1 cellular context compared by ENCODE assay signal in the genomic region with DNA sequence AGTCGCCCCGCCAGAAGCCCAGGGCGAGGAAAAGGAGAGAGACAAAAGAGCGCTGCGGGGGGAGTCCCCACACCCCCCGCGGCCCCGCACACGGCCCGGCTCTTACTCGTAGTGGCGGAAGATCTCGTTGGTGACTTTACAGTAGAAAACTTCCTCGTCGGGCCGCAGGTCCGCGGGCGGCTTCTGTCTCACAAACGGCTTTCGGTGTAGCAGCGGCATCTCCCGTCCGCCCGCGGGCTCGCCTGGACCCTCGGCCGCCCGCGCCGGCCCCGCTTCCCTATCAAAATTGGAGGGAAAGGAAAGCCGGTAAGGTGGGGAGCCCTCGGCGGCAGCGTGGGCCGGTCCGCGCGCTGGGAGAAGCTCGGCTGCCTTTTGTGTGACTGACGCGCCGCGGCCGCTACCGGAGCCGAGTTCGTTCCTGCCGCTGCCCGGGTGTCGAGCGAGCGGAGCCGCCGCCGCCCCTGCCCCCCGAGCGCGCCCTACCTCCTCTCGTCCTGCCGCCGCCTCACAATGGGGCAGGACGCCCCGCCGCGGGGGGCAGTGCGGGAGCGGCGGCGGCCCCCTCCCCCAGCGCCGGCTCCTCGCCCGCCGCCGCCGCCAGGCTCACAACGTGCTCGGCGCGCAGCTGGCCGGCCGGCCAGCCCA.
TF ChIP-seq lines count a peak whose summit lies in the region.

No MANE protein-coding gene starts in this region.

TF ChIP-seq in HepG2, 621 proteins besides CTCF, POLR2A, EP300 and RAD21 (continued from another document and continues in another):
- TF ChIP-seq, protein P1, sequence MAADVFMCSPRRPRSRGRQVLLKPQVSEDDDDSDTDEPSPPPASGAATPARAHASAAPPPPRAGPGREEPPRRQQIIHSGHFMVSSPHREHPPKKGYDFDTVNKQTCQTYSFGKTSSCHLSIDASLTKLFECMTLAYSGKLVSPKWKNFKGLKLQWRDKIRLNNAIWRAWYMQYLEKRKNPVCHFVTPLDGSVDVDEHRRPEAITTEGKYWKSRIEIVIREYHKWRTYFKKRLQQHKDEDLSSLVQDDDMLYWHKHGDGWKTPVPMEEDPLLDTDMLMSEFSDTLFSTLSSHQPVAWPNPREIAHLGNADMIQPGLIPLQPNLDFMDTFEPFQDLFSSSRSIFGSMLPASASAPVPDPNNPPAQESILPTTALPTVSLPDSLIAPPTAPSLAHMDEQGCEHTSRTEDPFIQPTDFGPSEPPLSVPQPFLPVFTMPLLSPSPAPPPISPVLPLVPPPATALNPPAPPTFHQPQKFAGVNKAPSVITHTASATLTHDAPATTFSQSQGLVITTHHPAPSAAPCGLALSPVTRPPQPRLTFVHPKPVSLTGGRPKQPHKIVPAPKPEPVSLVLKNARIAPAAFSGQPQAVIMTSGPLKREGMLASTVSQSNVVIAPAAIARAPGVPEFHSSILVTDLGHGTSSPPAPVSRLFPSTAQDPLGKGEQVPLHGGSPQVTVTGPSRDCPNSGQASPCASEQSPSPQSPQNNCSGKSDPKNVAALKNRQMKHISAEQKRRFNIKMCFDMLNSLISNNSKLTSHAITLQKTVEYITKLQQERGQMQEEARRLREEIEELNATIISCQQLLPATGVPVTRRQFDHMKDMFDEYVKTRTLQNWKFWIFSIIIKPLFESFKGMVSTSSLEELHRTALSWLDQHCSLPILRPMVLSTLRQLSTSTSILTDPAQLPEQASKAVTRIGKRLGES (CRISPR knock-in tag; IDR thresholded peaks at IDR 0.05; ENCODE audit: borderline replicate concordance), result 0 out of 2 replicates have a peak, but pooled peaks have one; percentile 29
- TF ChIP-seq ZNF773 (CRISPR knock-in tag; IDR thresholded peaks at IDR 0.05; ENCODE audit: borderline replicate concordance) (peak; percentile 36; the same call in 1 of the 2 replicates), ZNF317 (CRISPR knock-in tag; IDR thresholded peaks at IDR 0.05) (no peak), REL (CRISPR knock-in tag; conservative IDR thresholded peaks at IDR 0.05) (no peak; the same call in 1 of the 2 replicates), RBM39 (IDR thresholded peaks at IDR 0.05; ENCODE audit: low read depth, low read length, poor library complexity, severe bottlenecking) (peak; percentile 36), ZNF7 (CRISPR knock-in tag; IDR thresholded peaks at IDR 0.05) (no peak), MAZ (IDR thresholded peaks at IDR 0.05; ENCODE audit: borderline replicate concordance, low read depth, low read length) (no peak), MAZ (CRISPR knock-in tag; IDR thresholded peaks at IDR 0.05; ENCODE audit: low read depth) (no peak; the same call in 1 of the 2 replicates), JDP2 (CRISPR knock-in tag; IDR thresholded peaks at IDR 0.05; ENCODE audit: borderline replicate concordance) (no peak; the same call in 1 of the 2 replicates), SIX1 (CRISPR knock-in tag; IDR thresholded peaks at IDR 0.05; ENCODE audit: borderline replicate concordance) (no peak), ZNF33A (CRISPR knock-in tag; IDR thresholded peaks at IDR 0.05; ENCODE audit: borderline replicate concordance) (no peak; the same call in 1 of the 2 replicates), SETDB1 (CRISPR knock-in tag; IDR thresholded peaks at IDR 0.05; ENCODE audit: borderline replicate concordance) (no peak), NFKB2 (CRISPR knock-in tag; IDR thresholded peaks at IDR 0.05; ENCODE audit: borderline replicate concordance) (no peak; the same call in none of the 2 replicates), ZFP36 (IDR thresholded peaks at IDR 0.05; ENCODE audit: borderline replicate concordance, low read depth, low read length, partially characterized antibody) (no peak), CREM (IDR thresholded peaks at IDR 0.05) (0 out of 2 replicates have a peak, but pooled peaks have one; percentile 1), CREM (CRISPR knock-in tag; IDR thresholded peaks at IDR 0.05) (no peak; the same call in 1 of the 2 replicates), TBP (CRISPR knock-in tag; IDR thresholded peaks at IDR 0.05) (no peak; the same call in 1 of the 2 replicates), NFYC (CRISPR knock-in tag; IDR thresholded peaks at IDR 0.05) (no peak), ZBTB7B (CRISPR knock-in tag; IDR thresholded peaks at IDR 0.05) (no peak; the same call in 1 of the 2 replicates), PCBP1 (IDR thresholded peaks at IDR 0.05; ENCODE audit: borderline replicate concordance, low read depth, low read length) (no peak), BRCA1 (CRISPR knock-in tag; IDR thresholded peaks at IDR 0.05) (no peak; the same call in 1 of the 2 replicates), PHF20 (CRISPR knock-in tag; IDR thresholded peaks at IDR 0.05) (no peak; the same call in 1 of the 2 replicates), ZNF292 (CRISPR knock-in tag; IDR thresholded peaks at IDR 0.05; ENCODE audit: borderline replicate concordance, low read depth) (0 out of 2 replicates have a peak, but pooled peaks have one; percentile 36), HNRNPLL (IDR thresholded peaks at IDR 0.05; ENCODE audit: low read depth, low read length, poor library complexity, severe bottlenecking) (no peak), IRF2 (CRISPR knock-in tag; IDR thresholded peaks at IDR 0.05) (no peak), CCDC6 (CRISPR knock-in tag; IDR thresholded peaks at IDR 0.05) (no peak), U2AF1 (optimal IDR thresholded peaks at IDR 0.05; ENCODE audit: low read depth, low read length) (no peak), IKZF1 (IDR thresholded peaks at IDR 0.05) (no peak), ZNF564 (CRISPR knock-in tag; IDR thresholded peaks at IDR 0.05) (no peak; the same call in 1 of the 2 replicates), SRSF9 (IDR thresholded peaks at IDR 0.05; ENCODE audit: borderline replicate concordance, insufficient read depth, low read depth, low read length, poor library complexity, severe bottlenecking) (no peak), CBX2 (IDR thresholded peaks at IDR 0.05; ENCODE audit: low read depth, low read length) (no peak), CBX2 (CRISPR knock-in tag; IDR thresholded peaks at IDR 0.05; ENCODE audit: low read depth) (0 out of 2 replicates have a peak, but pooled peaks have one; percentile 44), MBNL3 (CRISPR knock-in tag; conservative IDR thresholded peaks at IDR 0.05) (no peak), POLR2G (IDR thresholded peaks at IDR 0.05; ENCODE audit: low read depth, low read length) (no peak), ZNF83 (CRISPR knock-in tag; IDR thresholded peaks at IDR 0.05; ENCODE audit: borderline replicate concordance) (no peak), HES4 (CRISPR knock-in tag; IDR thresholded peaks at IDR 0.05; ENCODE audit: borderline replicate concordance) (peak; percentile 53)
- TF ChIP-seq, protein P2, sequence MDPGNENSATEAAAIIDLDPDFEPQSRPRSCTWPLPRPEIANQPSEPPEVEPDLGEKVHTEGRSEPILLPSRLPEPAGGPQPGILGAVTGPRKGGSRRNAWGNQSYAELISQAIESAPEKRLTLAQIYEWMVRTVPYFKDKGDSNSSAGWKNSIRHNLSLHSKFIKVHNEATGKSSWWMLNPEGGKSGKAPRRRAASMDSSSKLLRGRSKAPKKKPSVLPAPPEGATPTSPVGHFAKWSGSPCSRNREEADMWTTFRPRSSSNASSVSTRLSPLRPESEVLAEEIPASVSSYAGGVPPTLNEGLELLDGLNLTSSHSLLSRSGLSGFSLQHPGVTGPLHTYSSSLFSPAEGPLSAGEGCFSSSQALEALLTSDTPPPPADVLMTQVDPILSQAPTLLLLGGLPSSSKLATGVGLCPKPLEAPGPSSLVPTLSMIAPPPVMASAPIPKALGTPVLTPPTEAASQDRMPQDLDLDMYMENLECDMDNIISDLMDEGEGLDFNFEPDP (CRISPR knock-in tag; conservative IDR thresholded peaks at IDR 0.05), result no peak
- TF ChIP-seq, protein P3, sequence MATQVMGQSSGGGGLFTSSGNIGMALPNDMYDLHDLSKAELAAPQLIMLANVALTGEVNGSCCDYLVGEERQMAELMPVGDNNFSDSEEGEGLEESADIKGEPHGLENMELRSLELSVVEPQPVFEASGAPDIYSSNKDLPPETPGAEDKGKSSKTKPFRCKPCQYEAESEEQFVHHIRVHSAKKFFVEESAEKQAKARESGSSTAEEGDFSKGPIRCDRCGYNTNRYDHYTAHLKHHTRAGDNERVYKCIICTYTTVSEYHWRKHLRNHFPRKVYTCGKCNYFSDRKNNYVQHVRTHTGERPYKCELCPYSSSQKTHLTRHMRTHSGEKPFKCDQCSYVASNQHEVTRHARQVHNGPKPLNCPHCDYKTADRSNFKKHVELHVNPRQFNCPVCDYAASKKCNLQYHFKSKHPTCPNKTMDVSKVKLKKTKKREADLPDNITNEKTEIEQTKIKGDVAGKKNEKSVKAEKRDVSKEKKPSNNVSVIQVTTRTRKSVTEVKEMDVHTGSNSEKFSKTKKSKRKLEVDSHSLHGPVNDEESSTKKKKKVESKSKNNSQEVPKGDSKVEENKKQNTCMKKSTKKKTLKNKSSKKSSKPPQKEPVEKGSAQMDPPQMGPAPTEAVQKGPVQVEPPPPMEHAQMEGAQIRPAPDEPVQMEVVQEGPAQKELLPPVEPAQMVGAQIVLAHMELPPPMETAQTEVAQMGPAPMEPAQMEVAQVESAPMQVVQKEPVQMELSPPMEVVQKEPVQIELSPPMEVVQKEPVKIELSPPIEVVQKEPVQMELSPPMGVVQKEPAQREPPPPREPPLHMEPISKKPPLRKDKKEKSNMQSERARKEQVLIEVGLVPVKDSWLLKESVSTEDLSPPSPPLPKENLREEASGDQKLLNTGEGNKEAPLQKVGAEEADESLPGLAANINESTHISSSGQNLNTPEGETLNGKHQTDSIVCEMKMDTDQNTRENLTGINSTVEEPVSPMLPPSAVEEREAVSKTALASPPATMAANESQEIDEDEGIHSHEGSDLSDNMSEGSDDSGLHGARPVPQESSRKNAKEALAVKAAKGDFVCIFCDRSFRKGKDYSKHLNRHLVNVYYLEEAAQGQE (IDR thresholded peaks at IDR 0.05; ENCODE audit: borderline replicate concordance in 1 of 2, low read depth in 1 of 2, low read length in 2 of 2), result no peak
- TF ChIP-seq, protein P4, sequence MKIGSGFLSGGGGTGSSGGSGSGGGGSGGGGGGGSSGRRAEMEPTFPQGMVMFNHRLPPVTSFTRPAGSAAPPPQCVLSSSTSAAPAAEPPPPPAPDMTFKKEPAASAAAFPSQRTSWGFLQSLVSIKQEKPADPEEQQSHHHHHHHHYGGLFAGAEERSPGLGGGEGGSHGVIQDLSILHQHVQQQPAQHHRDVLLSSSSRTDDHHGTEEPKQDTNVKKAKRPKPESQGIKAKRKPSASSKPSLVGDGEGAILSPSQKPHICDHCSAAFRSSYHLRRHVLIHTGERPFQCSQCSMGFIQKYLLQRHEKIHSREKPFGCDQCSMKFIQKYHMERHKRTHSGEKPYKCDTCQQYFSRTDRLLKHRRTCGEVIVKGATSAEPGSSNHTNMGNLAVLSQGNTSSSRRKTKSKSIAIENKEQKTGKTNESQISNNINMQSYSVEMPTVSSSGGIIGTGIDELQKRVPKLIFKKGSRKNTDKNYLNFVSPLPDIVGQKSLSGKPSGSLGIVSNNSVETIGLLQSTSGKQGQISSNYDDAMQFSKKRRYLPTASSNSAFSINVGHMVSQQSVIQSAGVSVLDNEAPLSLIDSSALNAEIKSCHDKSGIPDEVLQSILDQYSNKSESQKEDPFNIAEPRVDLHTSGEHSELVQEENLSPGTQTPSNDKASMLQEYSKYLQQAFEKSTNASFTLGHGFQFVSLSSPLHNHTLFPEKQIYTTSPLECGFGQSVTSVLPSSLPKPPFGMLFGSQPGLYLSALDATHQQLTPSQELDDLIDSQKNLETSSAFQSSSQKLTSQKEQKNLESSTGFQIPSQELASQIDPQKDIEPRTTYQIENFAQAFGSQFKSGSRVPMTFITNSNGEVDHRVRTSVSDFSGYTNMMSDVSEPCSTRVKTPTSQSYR (CRISPR knock-in tag; IDR thresholded peaks at IDR 0.05; ENCODE audit: borderline replicate concordance), result peak; percentile 73
- TF ChIP-seq, protein P5, sequence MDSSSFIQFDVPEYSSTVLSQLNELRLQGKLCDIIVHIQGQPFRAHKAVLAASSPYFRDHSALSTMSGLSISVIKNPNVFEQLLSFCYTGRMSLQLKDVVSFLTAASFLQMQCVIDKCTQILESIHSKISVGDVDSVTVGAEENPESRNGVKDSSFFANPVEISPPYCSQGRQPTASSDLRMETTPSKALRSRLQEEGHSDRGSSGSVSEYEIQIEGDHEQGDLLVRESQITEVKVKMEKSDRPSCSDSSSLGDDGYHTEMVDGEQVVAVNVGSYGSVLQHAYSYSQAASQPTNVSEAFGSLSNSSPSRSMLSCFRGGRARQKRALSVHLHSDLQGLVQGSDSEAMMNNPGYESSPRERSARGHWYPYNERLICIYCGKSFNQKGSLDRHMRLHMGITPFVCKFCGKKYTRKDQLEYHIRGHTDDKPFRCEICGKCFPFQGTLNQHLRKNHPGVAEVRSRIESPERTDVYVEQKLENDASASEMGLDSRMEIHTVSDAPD (CRISPR knock-in tag; IDR thresholded peaks at IDR 0.05), result no peak
- TF ChIP-seq, protein P6, sequence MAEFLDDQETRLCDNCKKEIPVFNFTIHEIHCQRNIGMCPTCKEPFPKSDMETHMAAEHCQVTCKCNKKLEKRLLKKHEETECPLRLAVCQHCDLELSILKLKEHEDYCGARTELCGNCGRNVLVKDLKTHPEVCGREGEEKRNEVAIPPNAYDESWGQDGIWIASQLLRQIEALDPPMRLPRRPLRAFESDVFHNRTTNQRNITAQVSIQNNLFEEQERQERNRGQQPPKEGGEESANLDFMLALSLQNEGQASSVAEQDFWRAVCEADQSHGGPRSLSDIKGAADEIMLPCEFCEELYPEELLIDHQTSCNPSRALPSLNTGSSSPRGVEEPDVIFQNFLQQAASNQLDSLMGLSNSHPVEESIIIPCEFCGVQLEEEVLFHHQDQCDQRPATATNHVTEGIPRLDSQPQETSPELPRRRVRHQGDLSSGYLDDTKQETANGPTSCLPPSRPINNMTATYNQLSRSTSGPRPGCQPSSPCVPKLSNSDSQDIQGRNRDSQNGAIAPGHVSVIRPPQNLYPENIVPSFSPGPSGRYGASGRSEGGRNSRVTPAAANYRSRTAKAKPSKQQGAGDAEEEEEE (CRISPR knock-in tag; IDR thresholded peaks at IDR 0.05; ENCODE audit: borderline replicate concordance), result no peak
- TF ChIP-seq, protein P7, sequence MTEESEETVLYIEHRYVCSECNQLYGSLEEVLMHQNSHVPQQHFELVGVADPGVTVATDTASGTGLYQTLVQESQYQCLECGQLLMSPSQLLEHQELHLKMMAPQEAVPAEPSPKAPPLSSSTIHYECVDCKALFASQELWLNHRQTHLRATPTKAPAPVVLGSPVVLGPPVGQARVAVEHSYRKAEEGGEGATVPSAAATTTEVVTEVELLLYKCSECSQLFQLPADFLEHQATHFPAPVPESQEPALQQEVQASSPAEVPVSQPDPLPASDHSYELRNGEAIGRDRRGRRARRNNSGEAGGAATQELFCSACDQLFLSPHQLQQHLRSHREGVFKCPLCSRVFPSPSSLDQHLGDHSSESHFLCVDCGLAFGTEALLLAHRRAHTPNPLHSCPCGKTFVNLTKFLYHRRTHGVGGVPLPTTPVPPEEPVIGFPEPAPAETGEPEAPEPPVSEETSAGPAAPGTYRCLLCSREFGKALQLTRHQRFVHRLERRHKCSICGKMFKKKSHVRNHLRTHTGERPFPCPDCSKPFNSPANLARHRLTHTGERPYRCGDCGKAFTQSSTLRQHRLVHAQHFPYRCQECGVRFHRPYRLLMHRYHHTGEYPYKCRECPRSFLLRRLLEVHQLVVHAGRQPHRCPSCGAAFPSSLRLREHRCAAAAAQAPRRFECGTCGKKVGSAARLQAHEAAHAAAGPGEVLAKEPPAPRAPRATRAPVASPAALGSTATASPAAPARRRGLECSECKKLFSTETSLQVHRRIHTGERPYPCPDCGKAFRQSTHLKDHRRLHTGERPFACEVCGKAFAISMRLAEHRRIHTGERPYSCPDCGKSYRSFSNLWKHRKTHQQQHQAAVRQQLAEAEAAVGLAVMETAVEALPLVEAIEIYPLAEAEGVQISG (CRISPR knock-in tag; IDR thresholded peaks at IDR 0.05), result no peak
